ENCODE assay signal across 1 cellular context in genomic region chr6:33248932-33249731, GRCh38.
TF ChIP-seq lines count a peak whose summit lies in the region.

No MANE protein-coding gene starts in this region.

TF ChIP-seq in HepG2, 621 proteins besides CTCF, POLR2A, EP300 and RAD21 (continued from another document and continues in another):
- no peak; the same call in 1 of the 2 replicates for TF ChIP-seq ZNF670 (CRISPR knock-in tag; IDR thresholded peaks at IDR 0.05; ENCODE audit: borderline replicate concordance)
- TF ChIP-seq ZNF589 (CRISPR knock-in tag; conservative IDR thresholded peaks at IDR 0.05), result no peak
- no peak for TF ChIP-seq DDIT3 (CRISPR knock-in tag; IDR thresholded peaks at IDR 0.05)
- TF ChIP-seq ZNF251 (CRISPR knock-in tag; IDR thresholded peaks at IDR 0.05), result no peak
- peak; percentile 42; the same call in 1 of the 2 replicates for TF ChIP-seq ZBTB39 (CRISPR knock-in tag; IDR thresholded peaks at IDR 0.05)
- TF ChIP-seq MYNN (CRISPR knock-in tag; IDR thresholded peaks at IDR 0.05; ENCODE audit: low read depth), result no peak; the same call in 1 of the 2 replicates
- peak; percentile 71 for TF ChIP-seq TFE3 (CRISPR knock-in tag; IDR thresholded peaks at IDR 0.05)
- no peak for TF ChIP-seq MBD4 (IDR thresholded peaks at IDR 0.05; ENCODE audit: borderline replicate concordance, low read length)
- 0 out of 2 replicates have a peak, but pooled peaks have one; percentile 40 for TF ChIP-seq ZZZ3 (CRISPR knock-in tag; IDR thresholded peaks at IDR 0.05; ENCODE audit: borderline replicate concordance)
- peak; percentile 78; the same call in 1 of the 2 replicates for TF ChIP-seq ZNF761 (CRISPR knock-in tag; conservative IDR thresholded peaks at IDR 0.05)
- no peak for TF ChIP-seq FOXK1 (CRISPR knock-in tag; IDR thresholded peaks at IDR 0.05; ENCODE audit: borderline replicate concordance, low read depth)
- TF ChIP-seq DNMT1 (CRISPR knock-in tag; IDR thresholded peaks at IDR 0.05), result no peak
- no peak for TF ChIP-seq ZNF660 (CRISPR knock-in tag; IDR thresholded peaks at IDR 0.05; ENCODE audit: borderline replicate concordance, low read depth)
- TF ChIP-seq ZNF335 (CRISPR knock-in tag; IDR thresholded peaks at IDR 0.05), result no peak; the same call in 1 of the 2 replicates
- TF ChIP-seq ZNF788 (CRISPR knock-in tag; IDR thresholded peaks at IDR 0.05; ENCODE audit: borderline replicate concordance), result peak; percentile 55; the same call in 1 of the 2 replicates
- peak in 1 of 2 experiments; percentile 32; a peak in 1 of 4 replicates for TF ChIP-seq KLF16 (CRISPR knock-in tag; IDR thresholded peaks at IDR 0.05)
- TF ChIP-seq ZNF841 (CRISPR knock-in tag; IDR thresholded peaks at IDR 0.05; ENCODE audit: borderline replicate concordance), result no peak
- peak; percentile 31; the same call in 1 of the 2 replicates for TF ChIP-seq ARNTL (CRISPR knock-in tag; IDR thresholded peaks at IDR 0.05)
- peak; percentile 38; the same call in 1 of the 2 replicates for TF ChIP-seq ZNF569 (CRISPR knock-in tag; IDR thresholded peaks at IDR 0.05; ENCODE audit: borderline replicate concordance)
- peak; percentile 94 for TF ChIP-seq ZFP90 (CRISPR knock-in tag; IDR thresholded peaks at IDR 0.05; ENCODE audit: borderline replicate concordance)
- peak; percentile 35; the same call in 1 of the 2 replicates for TF ChIP-seq MYC (CRISPR knock-in tag; IDR thresholded peaks at IDR 0.05; ENCODE audit: borderline replicate concordance)
- TF ChIP-seq AKNA (CRISPR knock-in tag; IDR thresholded peaks at IDR 0.05; ENCODE audit: borderline replicate concordance), result 0 out of 2 replicates have a peak, but pooled peaks have one; percentile 62
- no peak for TF ChIP-seq GLMP (CRISPR knock-in tag; IDR thresholded peaks at IDR 0.05; ENCODE audit: borderline replicate concordance)
- TF ChIP-seq NR2F6 (IDR thresholded peaks at IDR 0.05), result 0 out of 2 replicates have a peak, but pooled peaks have one; percentile 11
- TF ChIP-seq NR2F6 (CRISPR knock-in tag; IDR thresholded peaks at IDR 0.05), result peak; percentile 52
- TF ChIP-seq GATAD1 (CRISPR knock-in tag; IDR thresholded peaks at IDR 0.05), result peak; percentile 72
- TF ChIP-seq PAF1 (CRISPR knock-in tag; IDR thresholded peaks at IDR 0.05), result no peak; the same call in none of the 2 replicates
- TF ChIP-seq ARID4A (CRISPR knock-in tag; IDR thresholded peaks at IDR 0.05; ENCODE audit: borderline replicate concordance), result peak; percentile 84
- TF ChIP-seq ZNF572 (CRISPR knock-in tag; IDR thresholded peaks at IDR 0.05), result peak; percentile 97; the same call in 1 of the 2 replicates
- TF ChIP-seq ZSCAN5A (CRISPR knock-in tag; IDR thresholded peaks at IDR 0.05; ENCODE audit: borderline replicate concordance), result peak; percentile 77; the same call in 1 of the 2 replicates
- TF ChIP-seq NR2F1 (CRISPR knock-in tag; IDR thresholded peaks at IDR 0.05), result peak in 1 of 2 experiments; percentile 66; a peak in 2 of 4 replicates
- no peak for TF ChIP-seq ZNF570 (CRISPR knock-in tag; IDR thresholded peaks at IDR 0.05; ENCODE audit: borderline replicate concordance)
- peak; percentile 29; the same call in 1 of the 2 replicates for TF ChIP-seq ZNF253 (CRISPR knock-in tag; IDR thresholded peaks at IDR 0.05; ENCODE audit: borderline replicate concordance)
- no peak for TF ChIP-seq HDAC6 (IDR thresholded peaks at IDR 0.05; ENCODE audit: low read depth, low read length)
- 0 out of 2 replicates have a peak, but pooled peaks have one; percentile 34 for TF ChIP-seq GATA4 (IDR thresholded peaks at IDR 0.05; ENCODE audit: borderline replicate concordance, low read depth)
- TF ChIP-seq ZNF331 (CRISPR knock-in tag; IDR thresholded peaks at IDR 0.05), result peak; percentile 38; the same call in 1 of the 2 replicates
- no peak; the same call in 1 of the 2 replicates for TF ChIP-seq E2F5 (CRISPR knock-in tag; conservative IDR thresholded peaks at IDR 0.05)
- TF ChIP-seq ZNF710 (CRISPR knock-in tag; IDR thresholded peaks at IDR 0.05; ENCODE audit: borderline replicate concordance), result peak; percentile 80; the same call in 1 of the 2 replicates
